Comparison of ENCODE assay signal across 10 cellular contexts in the genomic region with DNA sequence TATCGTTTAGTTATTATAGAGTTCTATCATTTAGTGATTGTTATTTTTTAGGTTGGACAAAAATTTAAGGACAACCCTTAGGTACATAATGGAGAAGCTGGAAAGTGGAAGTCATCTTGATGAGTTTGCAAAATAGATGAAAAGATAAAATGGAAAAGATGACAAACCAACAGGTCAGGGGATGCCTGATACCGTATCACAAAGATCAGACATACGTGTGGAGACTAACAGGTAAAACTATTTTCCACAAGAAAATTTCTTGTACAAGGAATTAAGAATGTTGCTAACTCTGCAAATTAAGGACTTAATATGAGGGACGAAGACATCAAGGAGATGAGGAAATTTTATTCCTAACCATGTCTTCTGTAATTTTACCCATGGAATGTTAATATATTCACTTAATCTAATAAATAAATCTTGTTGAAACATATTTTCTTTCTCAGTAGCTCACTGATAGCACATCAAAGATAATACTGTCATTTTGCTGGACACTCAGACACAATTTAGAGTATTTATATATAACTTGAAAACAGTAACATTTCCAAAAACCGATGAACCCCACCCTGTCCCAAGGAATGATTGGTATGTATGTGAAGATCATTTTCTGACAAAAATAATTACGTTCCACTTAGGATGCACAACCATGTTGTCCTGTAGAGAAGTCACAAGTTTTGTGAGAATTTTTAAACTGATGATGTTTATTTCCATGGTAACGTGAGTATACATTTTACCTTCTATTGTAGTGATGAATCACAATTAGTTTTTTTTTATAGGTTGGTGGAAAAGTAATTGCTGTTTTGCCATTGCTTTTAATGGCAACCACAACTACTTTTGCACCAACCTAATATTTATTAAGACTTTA. TPM values are rescaled to one million over a fixed set of nuclear protein-coding genes. Genes with fewer than 3 reads are reported as not detected.
DNase-seq lines count a peak whose midpoint lies in the region; ATAC-seq and TF ChIP-seq lines count a peak whose summit lies in the region.
"Had no signal": no experiment of that assay in that cellular context is flagged by ENCODE, and none has a peak within 500 bp of the region (broad histone marks: within the 10 kb centered on the region; RNA-seq: fewer than 3 reads in every experiment).

No MANE protein-coding gene starts in this region.

- H3K27ac Mint-ChIP-seq in brain, result peak overlapping the region in 2 of 5 experiments; percentile 97 to 99
- H3K27ac Mint-ChIP-seq: dendritic cell treated with granulocyte-macrophage colony-stimulating factor and Interleukin-4, amounts not matched to agents 40 ng/mL and 50 ng/mL, for 4 days had no signal

- H3K27me3 Mint-ChIP-seq in brain, result peaks cover 19% of the 10 kb centered on the region

- peaks cover 22% of the 10 kb centered on the region for H3K36me3 Mint-ChIP-seq in brain

- no peak for TF ChIP-seq CTCF in brain (conservative IDR thresholded peaks at IDR 0.05)

- H3K27ac ChIP-seq in skin epidermis, result peak overlapping the region in 12 of 21 experiments; percentile 61 to 96 (median 86)

- ATAC-seq in HG02588 (IDR thresholded peaks at IDR 0.05; ENCODE audit: unreplicated experiment) (no peak), GM18867 (IDR thresholded peaks at IDR 0.05; ENCODE audit: unreplicated experiment) (no peak)

- H3K4me1 Mint-ChIP-seq in brain, result peaks cover 31% of the 10 kb centered on the region

- H3K4me3 Mint-ChIP-seq in brain, result peak overlapping the region; percentile 95 to 98 (median 97)
- H3K4me3 Mint-ChIP-seq: dendritic cell treated with granulocyte-macrophage colony-stimulating factor and Interleukin-4, amounts not matched to agents 40 ng/mL and 50 ng/mL, for 4 days had no signal

- peak; percentile 42 for DNase-seq in HCEC 1CT
- peak; percentile 30 for DNase-seq in kidney glomerular epithelial cell (lab: John Stamatoyannopoulos, UW)
- DNase-seq in NCI-H82 (lab: John Stamatoyannopoulos, UW), result no peak
- no peak for DNase-seq in HT-29 (ENCODE audit: low spot score)
- DNase-seq: DMS79 treated with DMSO at 0.1 percent for 48 hours had no signal

- H3K9me3 Mint-ChIP-seq in brain, result peaks cover under 1 to 5% (median 5%) of the 10 kb centered on the region in 5 experiments
- H3K9me3 Mint-ChIP-seq: dendritic cell treated with granulocyte-macrophage colony-stimulating factor and Interleukin-4, amounts not matched to agents 40 ng/mL and 50 ng/mL, for 4 days had no signal

- peak overlapping the region; percentile 42 to 73 (median 56) for H3K4me3 ChIP-seq in skin epidermis

RNA-seq across cellular contexts. Expression of a gene that starts 2.6 kb away (rescaled TPM):
- polyA plus RNA-seq in brain (ENCODE audit: insufficient read depth, low read depth, low replicate concordance), result 2.8 TPM
- total RNA-seq in HT-29 (2014; rRNA removed; shearing (Covaris generic)), result 26.8 and 27.0 TPM in 2 replicates

Comparison
In these comparisons a context has a peak if more than half of its experiments do, and no peak if none do; other contexts are left out.
1. DNase-seq: peak in HCEC 1CT (single experiment) and kidney glomerular epithelial cell (single experiment); none in NCI-H82 (single experiment) and HT-29 (single experiment).